In genomic region chr1:85884372-85885035, GRCh38 we compare ENCODE assay signal across 10 cellular contexts.
DNase-seq lines count a peak whose midpoint lies in the region; ATAC-seq and TF ChIP-seq lines count a peak whose summit lies in the region.
"Had no signal": no experiment of that assay in that cellular context is flagged by ENCODE, and none has a peak within 500 bp of the region (broad histone marks: within the 10 kb centered on the region; RNA-seq: fewer than 3 reads in every experiment).

No MANE protein-coding gene starts in this region.

- in situ Hi-C loops in GM13977 (cut with MboI; ENCODE audit: low pct_unique_long_range_greater_than_20kb, low sequenced_read_pairs, unreplicated experiment): no loop called here

- no peak for TF ChIP-seq CTCF in GM13977 (IDR thresholded peaks at IDR 0.05; ENCODE audit: extremely low read depth, insufficient read depth, missing control alignments)

- DNase-seq in AG20443 (ENCODE audit: low spot score) (peak; percentile 49), HT1080 (ENCODE audit: low read depth) (peak; percentile 6), amniotic stem cell (lab: John Stamatoyannopoulos, UW) (peak; percentile 1), kidney tubule cell (ENCODE audit: low spot score) (peak; percentile 59), GM13977 (ENCODE audit: low spot score) (no peak)
- DNase-seq in activated CD8-positive, alpha-beta memory T cell treated with anti-CD3 and anti-CD28 coated beads, Interleukin-2, amount 50 U/mL, for 48 hours: no peak
- DNase-seq in stimulated activated CD8-positive, alpha-beta memory T cell treated with anti-CD3 and anti-CD28 coated beads, Interleukin-4, amount 100 ng/mL, for 48 hours: no peak
- DNase-seq: activated naive CD4-positive, alpha-beta T cell treated with Interleukin-2 at 50 U/mL for 16 hours had no signal

- ATAC-seq in HG03045 (IDR thresholded peaks at IDR 0.05; ENCODE audit: unreplicated experiment): no peak
- ATAC-seq: K562 had no signal

Comparison
In these comparisons a context has a peak if more than half of its experiments do, and no peak if none do; other contexts are left out.
1. DNase-seq: peak in AG20443 (single experiment), HT1080 (single experiment), amniotic stem cell (single experiment) and kidney tubule cell (single experiment); none in activated CD8-positive, alpha-beta memory T cell treated with anti-CD3 and anti-CD28 coated beads, Interleukin-2, amount 50 U/mL, for 48 hours (single experiment), stimulated activated CD8-positive, alpha-beta memory T cell treated with anti-CD3 and anti-CD28 coated beads, Interleukin-4, amount 100 ng/mL, for 48 hours (single experiment) and GM13977 (single experiment).